ENCODE assay signal across 8 cellular contexts in genomic region chr17:81346090-81346907, GRCh38. TPM values are rescaled to one million over a fixed set of nuclear protein-coding genes. Genes with fewer than 3 reads are reported as not detected.
DNase-seq lines count a peak whose midpoint lies in the region; ATAC-seq and TF ChIP-seq lines count a peak whose summit lies in the region.

No MANE protein-coding gene starts in this region.

- TF ChIP-seq CTCF in GM23338 (conservative IDR thresholded peaks at IDR 0.05; ENCODE audit: low read depth in 2 of 2) (no peak), fibroblast of the aortic adventitia (IDR thresholded peaks at IDR 0.05; ENCODE audit: insufficient read depth, low read length) (no peak), nephron progenitor cell (IDR thresholded peaks at IDR 0.05) (no peak)

- H3K4me3 Mint-ChIP-seq in GM23338 (peak overlapping the region; percentile 66), nephron progenitor cell (peak overlapping the region; percentile 85)

- no peaks in the 10 kb centered on the region; the same call in 2 of the 3 replicates for H3K9me3 Mint-ChIP-seq in GM23338
- H3K9me3 Mint-ChIP-seq in nephron progenitor cell: peaks cover 4% of the 10 kb centered on the region

- peaks cover 5% of the 10 kb centered on the region; the same call in 1 of the 2 replicates for H4K20me1 ChIP-seq in GM23338 (replicated peaks; ENCODE audit: insufficient read depth)

- DNase-seq in DMS153 treated with DMSO at 0.1 percent for 48 hours (lab: John Stamatoyannopoulos, UW; ENCODE audit: unreplicated experiment) (peak; percentile 92), GM23338 (ENCODE audit: low spot score) (peak; percentile 99), M059J (ENCODE audit: low read depth) (peak; percentile 94), fibroblast of the aortic adventitia (ENCODE audit: low read depth) (peak; percentile 94), nephron progenitor cell (peak; percentile 100)
- peak; percentile 97 for DNase-seq in activated effector memory CD4-positive, alpha-beta T cell treated with anti-CD3 and anti-CD28 coated beads, Interleukin-2, amount 50 U/mL, for 16 hours
- DNase-seq in stimulated activated naive CD8-positive, alpha-beta T cell treated with anti-CD3 and anti-CD28 coated beads, Interleukin-15, Interleukin-2, amounts not matched to agents 100 U/mL and 50 U/mL, for 24 hours: peak; percentile 97

- H3K4me3 ChIP-seq in GM23338 (peak overlapping the region; percentile 75), fibroblast of the aortic adventitia (ENCODE audit: low read depth, low read length) (peak overlapping the region; percentile 97)

- peaks cover 22% of the 10 kb centered on the region for H3F3A ChIP-seq in GM23338 (replicated peaks; ENCODE audit: low read depth)

- peak overlapping the region; percentile 76; the same call in 1 of the 2 replicates for H2AFZ ChIP-seq in GM23338

- H3K27ac Mint-ChIP-seq in GM23338: no peak overlapping the region
- H3K27ac Mint-ChIP-seq in nephron progenitor cell: no peak overlapping the region

- ATAC-seq in GM23338: peak; percentile 60
- peak; percentile 93 for ATAC-seq in stimulated activated naive CD8-positive, alpha-beta T cell treated with anti-CD3 and anti-CD28 coated beads, Interleukin-15, Interleukin-2, amounts not matched to agents 100 U/mL and 50 U/mL, for 24 hours

- peaks cover 5% of the 10 kb centered on the region for H3K79me2 ChIP-seq in GM23338 (replicated peaks; ENCODE audit: insufficient read depth)

- H3K27me3 Mint-ChIP-seq in GM23338 (ENCODE audit: insufficient read depth, low read depth, poor library complexity) (peaks cover 73% of the 10 kb centered on the region), nephron progenitor cell (ENCODE audit: low read depth, poor library complexity) (peaks cover 2% of the 10 kb centered on the region)

- no peaks in the 10 kb centered on the region for H3K36me3 ChIP-seq in GM23338 (ENCODE audit: insufficient read depth)

- no peaks in the 10 kb centered on the region for H3K9me2 ChIP-seq in GM23338 (ENCODE audit: insufficient read depth)

- H3K4me1 ChIP-seq in GM23338 (ENCODE audit: insufficient read depth): peaks cover 30% of the 10 kb centered on the region

- 0 out of 2 replicates have a peak, but pooled peaks have one; percentile 32 for TF ChIP-seq POLR2A in Raji (IDR thresholded peaks at IDR 0.05; ENCODE audit: insufficient read depth, low read depth, low read length)

- H3K36me3 Mint-ChIP-seq in GM23338 (ENCODE audit: low read depth): no peaks in the 10 kb centered on the region
- peaks cover 8% of the 10 kb centered on the region for H3K36me3 Mint-ChIP-seq in nephron progenitor cell (ENCODE audit: low read depth)

- no peak overlapping the region for H3K27ac ChIP-seq in GM23338 (ENCODE audit: low read depth)

- H3K4me1 Mint-ChIP-seq in GM23338 (peaks cover 23% of the 10 kb centered on the region), nephron progenitor cell (peaks cover 47% of the 10 kb centered on the region)

- H3K4me2 ChIP-seq in GM23338: peak overlapping the region; percentile 93

- peaks cover 75% of the 10 kb centered on the region for H3K27me3 ChIP-seq in GM23338 (ENCODE audit: insufficient read depth)

TF ChIP-seq in GM23338, 12 proteins besides CTCF, POLR2A, EP300 and RAD21:
- TF ChIP-seq ZNF114 (CRISPR knock-in tag; IDR thresholded peaks at IDR 0.05) (no peak), STAT1 (IDR thresholded peaks at IDR 0.05; ENCODE audit: unreplicated experiment) (no peak), ETS1 (IDR thresholded peaks at IDR 0.05) (peak; percentile 47; the same call in 1 of the 2 replicates), CREB1 (CRISPR knock-in tag; IDR thresholded peaks at IDR 0.05; ENCODE audit: low read depth) (peak; percentile 42; the same call in 1 of the 2 replicates), ZNF462 (CRISPR knock-in tag; IDR thresholded peaks at IDR 0.05) (no peak), POLR2AphosphoS5 (IDR thresholded peaks at IDR 0.05; ENCODE audit: low read depth) (peak; percentile 84)

RNA-seq across cellular contexts. Expression of gene BAHCC1, which starts 49.0 kb away (rescaled TPM):
- total RNA-seq in GM23338 (2014; rRNA removed; shearing (Covaris generic)): 1.1 and 1.8 TPM in 2 replicates
- 0.17 and 0.24 TPM in 2 replicates for polyA plus RNA-seq in GM23338 (2016; fragmentation: Nextera tagmentation; extraction: Ambion mirVana)
- 1.0 and 4.3 TPM in 2 replicates for total RNA-seq in M059J (2014; rRNA removed; shearing (Covaris generic))
- 11.7 and 14.3 TPM in 2 replicates for total RNA-seq in fibroblast of the aortic adventitia (ENCODE audit: low replicate concordance)

RNA-seq across cellular contexts. Expression of gene SLC38A10, which starts 51.2 kb away (rescaled TPM):
- 51.7 and 55.8 TPM in 2 replicates for total RNA-seq in GM23338 (2014; rRNA removed; shearing (Covaris generic))
- polyA plus RNA-seq in GM23338 (2016; fragmentation: Nextera tagmentation; extraction: Ambion mirVana): 17.1 and 18.3 TPM in 2 replicates
- 77.9 and 119 TPM in 2 replicates for total RNA-seq in M059J (2014; rRNA removed; shearing (Covaris generic))
- 49.5 and 90.5 TPM in 2 replicates for total RNA-seq in fibroblast of the aortic adventitia (ENCODE audit: low replicate concordance)
